In genomic region chr6:44593539-44593944, GRCh38 we compare ENCODE assay signal across 8 cellular contexts.
A peak's percentile ranks its signal among the peaks of the same experiment; 100 is the strongest.
DNase-seq lines count a peak whose midpoint lies in the region; ATAC-seq and TF ChIP-seq lines count a peak whose summit lies in the region.

No MANE protein-coding gene starts in this region.

- H3K4me3 Mint-ChIP-seq in activated naive CD8-positive, alpha-beta T cell treated with anti-CD3 and anti-CD28 coated beads, Interleukin-2, amount 10 ng/mL, durations not matched to agents 7 days and 5 days = no peak overlapping the region

- H3K27ac Mint-ChIP-seq in activated naive CD8-positive, alpha-beta T cell treated with anti-CD3 and anti-CD28 coated beads, Interleukin-2, amount 10 ng/mL, durations not matched to agents 7 days and 5 days = no peak overlapping the region

- peak; percentile 43 for TF ChIP-seq CTCF in LNCaP clone FGC (IDR thresholded peaks at IDR 0.05; ENCODE audit: control insufficient read depth, extremely low read depth, insufficient read depth)

- H3K9me3 Mint-ChIP-seq in activated naive CD8-positive, alpha-beta T cell treated with anti-CD3 and anti-CD28 coated beads, Interleukin-2, amount 10 ng/mL, durations not matched to agents 7 days and 5 days = peaks cover 2% of the 10 kb centered on the region

- H3K4me3 ChIP-seq in LNCaP clone FGC (ENCODE audit: low read depth, low read length) = no peak overlapping the region

- peaks cover 17% of the 10 kb centered on the region for H3K27me3 Mint-ChIP-seq in activated naive CD8-positive, alpha-beta T cell treated with anti-CD3 and anti-CD28 coated beads, Interleukin-2, amount 10 ng/mL, durations not matched to agents 7 days and 5 days

- in situ Hi-C loops in SK-MEL-5 (cut with HindIII; ENCODE audit: low pct_unique_long_range_greater_than_20kb, low sequenced_read_pairs) = no loop called here

- peak; percentile 58 for ATAC-seq in activated naive CD8-positive, alpha-beta T cell treated with anti-CD3 and anti-CD28 coated beads, Interleukin-2, amount 10 ng/mL, durations not matched to agents 7 days and 5 days (ENCODE audit: low read depth)

- H3K4me1 Mint-ChIP-seq in activated naive CD8-positive, alpha-beta T cell treated with anti-CD3 and anti-CD28 coated beads, Interleukin-2, amount 10 ng/mL, durations not matched to agents 7 days and 5 days = peaks cover 2% of the 10 kb centered on the region

- DNase-seq in DMS 273 (lab: John Stamatoyannopoulos, UW; ENCODE audit: unreplicated experiment) (peak; percentile 78), DMS 273 treated with DMSO at 0.1 percent for 48 hours (lab: John Stamatoyannopoulos, UW) (no peak), LNCaP clone FGC (ENCODE audit: low read depth) (no peak), SK-MEL-5 (ENCODE audit: low read depth, low spot score) (peak; percentile 73), iris pigment epithelial cell (ENCODE audit: low read depth) (peak; percentile 58), GOT3 (lab: John Stamatoyannopoulos, UW) (no peak)
- no peak for DNase-seq in activated naive CD8-positive, alpha-beta T cell treated with anti-CD3 and anti-CD28 coated beads, Interleukin-2, amount 10 ng/mL, durations not matched to agents 7 days and 5 days
- peak; percentile 8 to 17 (median 10) for DNase-seq in stimulated activated CD4-positive, alpha-beta T cell treated with anti-CD3 and anti-CD28 coated beads, TNF-alpha, amount 100 ng/mL, for 4 hours (ENCODE audit: low read depth in 3 of 3)

- no peaks in the 10 kb centered on the region for H3K36me3 Mint-ChIP-seq in activated naive CD8-positive, alpha-beta T cell treated with anti-CD3 and anti-CD28 coated beads, Interleukin-2, amount 10 ng/mL, durations not matched to agents 7 days and 5 days

- POLR2A ChIA-PET in activated naive CD8-positive, alpha-beta T cell treated with anti-CD3 and anti-CD28 coated beads, Interleukin-2, amount 10 ng/mL, durations not matched to agents 7 days and 5 days (lab: Charles Lee) = no interaction called here

Comparison
In these comparisons a context has a peak if more than half of its experiments do, and no peak if none do; other contexts are left out.
1. DNase-seq: peak in DMS 273 (single experiment), SK-MEL-5 (single experiment), iris pigment epithelial cell (single experiment) and stimulated activated CD4-positive, alpha-beta T cell treated with anti-CD3 and anti-CD28 coated beads, TNF-alpha, amount 100 ng/mL, for 4 hours (3 of 3); none in DMS 273 treated with DMSO at 0.1 percent for 48 hours (single experiment), LNCaP clone FGC (single experiment), activated naive CD8-positive, alpha-beta T cell treated with anti-CD3 and anti-CD28 coated beads, Interleukin-2, amount 10 ng/mL, durations not matched to agents 7 days and 5 days (single experiment) and GOT3 (single experiment).